14 cellular contexts compared by ENCODE assay signal in the genomic region with DNA sequence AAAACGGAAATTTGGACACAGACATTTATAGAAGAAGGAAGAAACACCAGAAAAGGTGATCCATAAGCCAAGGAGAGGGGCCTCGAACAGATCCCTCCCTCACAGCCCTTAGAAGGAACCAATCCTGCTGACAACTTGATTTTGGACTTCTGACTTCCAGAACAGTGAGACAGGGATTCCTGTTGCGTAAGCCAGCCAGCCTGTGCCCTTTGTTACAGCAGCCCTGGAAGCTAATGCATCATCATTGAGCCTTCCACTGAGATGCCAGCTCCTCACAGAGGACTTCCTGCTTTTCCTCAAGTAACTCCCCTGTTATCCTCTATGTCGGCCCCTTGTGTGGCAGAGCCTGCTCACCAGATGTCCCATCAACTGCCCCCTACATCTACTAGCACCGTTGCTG.
DNase-seq lines count a peak whose midpoint lies in the region; ATAC-seq, FAIRE-seq and TF ChIP-seq lines count a peak whose summit lies in the region.
"Had no signal": no experiment of that assay in that cellular context is flagged by ENCODE, and none has a peak within 500 bp of the region (broad histone marks: within the 10 kb centered on the region; RNA-seq: fewer than 3 reads in every experiment).

No MANE protein-coding gene starts in this region.

- TF ChIP-seq CTCF in epithelial cell of esophagus (IDR thresholded peaks at IDR 0.05; ENCODE audit: insufficient read depth, low read depth, low read length, missing control alignments) = no peak
- TF ChIP-seq CTCF in HepG2 (CRISPR knock-in tag; IDR thresholded peaks at IDR 0.05) = no peak
- no peak for TF ChIP-seq CTCF in CD14-positive monocyte (IDR thresholded peaks at IDR 0.05)
- no peak for TF ChIP-seq CTCF in GM23338 (conservative IDR thresholded peaks at IDR 0.05; ENCODE audit: low read depth in 2 of 2)

- H3K9ac ChIP-seq in HepG2 (ENCODE audit: insufficient read depth, low read depth, low read length) = no peak overlapping the region

- H3K4me3 Mint-ChIP-seq in T-helper 17 cell = peak overlapping the region; percentile 12
- no peak overlapping the region for H3K4me3 Mint-ChIP-seq in CD14-positive monocyte
- H3K4me3 Mint-ChIP-seq in GM23338 = no peak overlapping the region
- H3K4me3 Mint-ChIP-seq: CD4-positive, alpha-beta memory T cell had no signal

- H3F3A ChIP-seq in GM23338 (replicated peaks; ENCODE audit: low read depth) = no peaks in the 10 kb centered on the region

- no peak overlapping the region for H3K4me3 ChIP-seq in epithelial cell of esophagus (ENCODE audit: low read length)
- H3K4me3 ChIP-seq in HepG2 (replicated peaks in 1 of 3; ENCODE audit: insufficient read depth in 1 of 3, low read depth in 2 of 3, low read length in 3 of 3) = no peak overlapping the region
- no peak overlapping the region for H3K4me3 ChIP-seq in GM23338
- H3K4me3 ChIP-seq: SJSA1 had no signal

- no peak overlapping the region for H3K27ac ChIP-seq in HepG2 (ENCODE audit: extremely low read length, insufficient read depth, low read length)
- H3K27ac ChIP-seq in GM23338 (ENCODE audit: low read depth) = no peak overlapping the region
- H3K27ac ChIP-seq: SJSA1 had no signal

- H3K9me3 Mint-ChIP-seq in CD14-positive monocyte (peaks cover 0 to 3% (median 1%) of the 10 kb centered on the region in 7 donors), GM23338 (no peaks in the 10 kb centered on the region)

- peaks cover 6% of the 10 kb centered on the region for H3K27me3 Mint-ChIP-seq in T-helper 17 cell
- peaks cover 2 to 6% (median 3%) of the 10 kb centered on the region in 3 donors for H3K27me3 Mint-ChIP-seq in CD14-positive monocyte (ENCODE audit: low read depth in 3 of 3)
- peaks cover 2% of the 10 kb centered on the region for H3K27me3 Mint-ChIP-seq in GM23338 (ENCODE audit: insufficient read depth, low read depth, poor library complexity)

- intact Hi-C loops in HepG2 (cut with micrococcal nuclease; ENCODE audit: unreplicated experiment) (loop anchor here (10.0 kb wide), 1 partner anchor 305 kb away; no protein-coding TSS in a partner anchor), CD14-positive monocyte (cut with micrococcal nuclease) (no loop called here)

- H4K20me1 ChIP-seq in HepG2 (ENCODE audit: insufficient read depth, low read length) (no peaks in the 10 kb centered on the region), GM23338 (replicated peaks; ENCODE audit: insufficient read depth) (no peaks in the 10 kb centered on the region)

- CTCF ChIA-PET in HepG2 (lab: Yijun Ruan, JAX; ENCODE audit: low intra/inter-chr PET ratio, low total read pairs) = no interaction called here

- H3K36me3 Mint-ChIP-seq in T-helper 17 cell (ENCODE audit: low read depth) (peaks cover 2% of the 10 kb centered on the region), CD14-positive monocyte (no peaks in the 10 kb centered on the region), GM23338 (ENCODE audit: low read depth) (no peaks in the 10 kb centered on the region; the same call in 2 of the 3 replicates)

- in situ Hi-C loops in HepG2 (cut with HindIII; ENCODE audit: extremely low pct_ligation_motif_present, low pct_unique_long_range_greater_than_20kb) = no loop called here

- H2AFZ ChIP-seq in HepG2 (ENCODE audit: low read length) (no peak overlapping the region), GM23338 (no peak overlapping the region)

- no TSS peak for BruUV-seq in HepG2 (replicated peaks; lab: Mats Ljungman, UMichigan)

- peaks cover 8% of the 10 kb centered on the region for H3K4me1 ChIP-seq in HepG2 (ENCODE audit: insufficient read depth, low read length)
- H3K4me1 ChIP-seq in GM23338 (ENCODE audit: insufficient read depth) = no peaks in the 10 kb centered on the region
- H3K4me1 ChIP-seq: SJSA1 had no signal

- H3K9me3 ChIP-seq in T-helper 17 cell (ENCODE audit: control insufficient read depth, low read length, poor library complexity, severe bottlenecking) = no peaks in the 10 kb centered on the region
- no peaks in the 10 kb centered on the region for H3K9me3 ChIP-seq in HepG2 (ENCODE audit: low read length)
- H3K9me3 ChIP-seq: SJSA1 had no signal

- no peak overlapping the region for H3K4me2 ChIP-seq in HepG2 (ENCODE audit: low read depth, low read length)
- H3K4me2 ChIP-seq in GM23338 = no peak overlapping the region

- no peak for TF ChIP-seq POLR2A in HepG2 (IDR thresholded peaks at IDR 0.05; ENCODE audit: insufficient read depth in 1 of 2, low read depth in 2 of 2, low read length in 2 of 2)

- no peaks in the 10 kb centered on the region for H3K27me3 ChIP-seq in HepG2 (ENCODE audit: control insufficient read depth in 1 of 2, insufficient read depth in 2 of 2, low read length in 2 of 2)
- H3K27me3 ChIP-seq in GM23338 (ENCODE audit: insufficient read depth) = no peaks in the 10 kb centered on the region
- H3K27me3 ChIP-seq: SJSA1 had no signal

- H3K4me1 Mint-ChIP-seq in T-helper 17 cell (no peaks in the 10 kb centered on the region), CD14-positive monocyte (no peaks in the 10 kb centered on the region), GM23338 (peaks cover 6% of the 10 kb centered on the region)

- peak overlapping the region; percentile 0 for H3K27ac Mint-ChIP-seq in T-helper 17 cell
- H3K27ac Mint-ChIP-seq in CD14-positive monocyte = no peak overlapping the region
- no peak overlapping the region for H3K27ac Mint-ChIP-seq in GM23338

- TF ChIP-seq EP300 in HepG2 (IDR thresholded peaks at IDR 0.05; ENCODE audit: low read depth in 2 of 2, low read length in 2 of 2) = no peak
- TF ChIP-seq EP300 in HepG2 (CRISPR knock-in tag; IDR thresholded peaks at IDR 0.05; ENCODE audit: borderline replicate concordance) = no peak

- DNase-seq in EH (ENCODE audit: low read depth) (peak; percentile 28), T-helper 17 cell (no peak), epithelial cell of esophagus (ENCODE audit: low read depth) (peak; percentile 43), HepG2 (ENCODE audit: low spot score) (peak; percentile 4), CD14-positive monocyte (ENCODE audit: low spot score) (no peak), GM23338 (ENCODE audit: low spot score) (no peak)
- no peak for DNase-seq in activated CD4-positive, alpha-beta T cell treated with anti-CD3 and anti-CD28 coated beads, Interleukin-2, amount 50 U/mL, for 48 hours
- DNase-seq: CD4-positive, alpha-beta memory T cell; DND-41; H7; NCI-H1436; NCI-H2227 treated with DMSO at 0.1 percent for 48 hours; NCI-H524 treated with DMSO at 0.1 percent for 48 hours had no signal

- ATAC-seq in T-helper 17 cell (peak; percentile 9), HepG2 (peak; percentile 54), GM23338 (no peak)

- TF ChIP-seq RAD21 in HepG2 (CRISPR knock-in tag; IDR thresholded peaks at IDR 0.05) = no peak

- peak; percentile 43 for FAIRE-seq in HepG2 (lab: Jason Lieb, UNC)

- H3K79me2 ChIP-seq in HepG2 (ENCODE audit: insufficient read depth, low read length) (no peaks in the 10 kb centered on the region), GM23338 (replicated peaks; ENCODE audit: insufficient read depth) (no peaks in the 10 kb centered on the region)

- 58% methylated on average over 5 of the region's 5 CpGs for WGBS in HepG2 (ENCODE audit: low lambda C conversion rate)

- POLR2A ChIA-PET in HepG2 (lab: Yijun Ruan, JAX) = no interaction called here

- H3K36me3 ChIP-seq in HepG2 (replicated peaks in 1 of 2; ENCODE audit: control insufficient read depth in 1 of 2, insufficient read depth in 2 of 2, low read length in 2 of 2) (no peaks in the 10 kb centered on the region), GM23338 (ENCODE audit: insufficient read depth) (no peaks in the 10 kb centered on the region)
- H3K36me3 ChIP-seq: SJSA1 had no signal

- H3K9me2 ChIP-seq in GM23338 (ENCODE audit: insufficient read depth) = no peaks in the 10 kb centered on the region; the same call in 1 of the 2 replicates

TF ChIP-seq in HepG2, 621 proteins besides CTCF, POLR2A, EP300 and RAD21 (continues in another document):
- TF ChIP-seq ETV6 (CRISPR knock-in tag; conservative IDR thresholded peaks at IDR 0.05) (no peak), FOSL1 (CRISPR knock-in tag; IDR thresholded peaks at IDR 0.05; ENCODE audit: borderline replicate concordance) (no peak), ZNF12 (CRISPR knock-in tag; IDR thresholded peaks at IDR 0.05) (peak; percentile 100), RBAK (CRISPR knock-in tag; IDR thresholded peaks at IDR 0.05) (peak; percentile 95)
- TF ChIP-seq, protein P1, sequence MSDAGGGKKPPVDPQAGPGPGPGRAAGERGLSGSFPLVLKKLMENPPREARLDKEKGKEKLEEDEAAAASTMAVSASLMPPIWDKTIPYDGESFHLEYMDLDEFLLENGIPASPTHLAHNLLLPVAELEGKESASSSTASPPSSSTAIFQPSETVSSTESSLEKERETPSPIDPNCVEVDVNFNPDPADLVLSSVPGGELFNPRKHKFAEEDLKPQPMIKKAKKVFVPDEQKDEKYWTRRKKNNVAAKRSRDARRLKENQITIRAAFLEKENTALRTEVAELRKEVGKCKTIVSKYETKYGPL (CRISPR knock-in tag; IDR thresholded peaks at IDR 0.05) = 0 out of 2 replicates have a peak, but pooled peaks have one; percentile 26

TF ChIP-seq in GM23338, 12 proteins besides CTCF, POLR2A, EP300 and RAD21 (continues in another document):
- TF ChIP-seq JUNB (IDR thresholded peaks at IDR 0.05; ENCODE audit: unreplicated experiment) = no peak
- no peak for TF ChIP-seq EZH2 (IDR thresholded peaks at IDR 0.05; ENCODE audit: low read depth, unreplicated experiment)
- TF ChIP-seq, protein P2, sequence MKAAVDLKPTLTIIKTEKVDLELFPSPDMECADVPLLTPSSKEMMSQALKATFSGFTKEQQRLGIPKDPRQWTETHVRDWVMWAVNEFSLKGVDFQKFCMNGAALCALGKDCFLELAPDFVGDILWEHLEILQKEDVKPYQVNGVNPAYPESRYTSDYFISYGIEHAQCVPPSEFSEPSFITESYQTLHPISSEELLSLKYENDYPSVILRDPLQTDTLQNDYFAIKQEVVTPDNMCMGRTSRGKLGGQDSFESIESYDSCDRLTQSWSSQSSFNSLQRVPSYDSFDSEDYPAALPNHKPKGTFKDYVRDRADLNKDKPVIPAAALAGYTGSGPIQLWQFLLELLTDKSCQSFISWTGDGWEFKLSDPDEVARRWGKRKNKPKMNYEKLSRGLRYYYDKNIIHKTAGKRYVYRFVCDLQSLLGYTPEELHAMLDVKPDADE (IDR thresholded peaks at IDR 0.05) = no peak

Comparison
In these comparisons a context has a peak if more than half of its experiments do, and no peak if none do; other contexts are left out.
1. DNase-seq: peak in EH (single experiment), epithelial cell of esophagus (single experiment) and HepG2 (single experiment); none in T-helper 17 cell (0 of 3), activated CD4-positive, alpha-beta T cell treated with anti-CD3 and anti-CD28 coated beads, Interleukin-2, amount 50 U/mL, for 48 hours (0 of 2), CD14-positive monocyte (single experiment) and GM23338 (single experiment).